16 cellular contexts compared by ENCODE assay signal in the genomic region with DNA sequence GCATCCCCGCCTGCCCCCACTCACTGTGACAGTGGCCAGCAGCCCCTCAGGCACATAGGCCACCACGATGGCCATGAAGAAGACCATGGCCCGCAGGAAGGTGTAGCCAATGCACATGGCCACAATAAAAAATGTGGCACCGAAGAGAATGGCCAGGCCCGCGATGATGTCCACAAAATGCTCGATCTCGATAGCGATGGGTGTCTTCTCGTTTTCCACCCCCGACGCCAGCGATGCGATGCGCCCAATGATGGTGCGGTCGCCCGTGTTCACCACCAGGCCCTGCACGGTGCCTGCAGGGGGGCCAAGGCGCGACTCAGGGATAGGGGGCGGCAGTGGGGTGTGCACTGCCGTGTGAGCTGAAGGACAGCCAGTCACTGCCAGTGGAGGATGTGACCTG. TPM values are rescaled to one million over a fixed set of nuclear protein-coding genes. Genes with fewer than 3 reads are reported as not detected.
DNase-seq lines count a peak whose midpoint lies in the region; ATAC-seq and TF ChIP-seq lines count a peak whose summit lies in the region.
"Had no signal": no experiment of that assay in that cellular context is flagged by ENCODE, and none has a peak within 500 bp of the region (broad histone marks: within the 10 kb centered on the region; RNA-seq: fewer than 3 reads in every experiment).

No MANE protein-coding gene starts in this region.

- no peak for ATAC-seq in activated T-cell treated with anti-CD3 and anti-CD28 coated beads, Interleukin-2, amount 50 U/mL, for 4 hours
- no peak for ATAC-seq in activated naive CD8-positive, alpha-beta T cell treated with anti-CD3 and anti-CD28 coated beads, Interleukin-2, amount 50 U/mL, for 24 hours

- no peaks in the 10 kb centered on the region for H3K9me3 Mint-ChIP-seq in activated T-cell treated with anti-CD3 and anti-CD28 coated beads, Interleukin-2, amount 50 U/mL, for 24 hours
- no peaks in the 10 kb centered on the region for H3K9me3 Mint-ChIP-seq in activated T-cell treated with anti-CD3 and anti-CD28 coated beads, Interleukin-2, amount 50 U/mL, for 4 hours
- H3K9me3 Mint-ChIP-seq in activated naive CD8-positive, alpha-beta T cell treated with anti-CD3 and anti-CD28 coated beads, Interleukin-2, amount 50 U/mL, for 24 hours = no peaks in the 10 kb centered on the region
- H3K9me3 Mint-ChIP-seq in activated naive CD8-positive, alpha-beta T cell treated with anti-CD3 and anti-CD28 coated beads for 36 hours = no peaks in the 10 kb centered on the region
- H3K9me3 Mint-ChIP-seq: CD4-positive, alpha-beta T cell had no signal

- H3K4me1 Mint-ChIP-seq in activated T-cell treated with anti-CD3 and anti-CD28 coated beads, Interleukin-2, amount 50 U/mL, for 24 hours (ENCODE audit: low read depth) = peaks cover 10% of the 10 kb centered on the region
- peaks cover 11% of the 10 kb centered on the region for H3K4me1 Mint-ChIP-seq in activated T-cell treated with anti-CD3 and anti-CD28 coated beads, Interleukin-2, amount 50 U/mL, for 4 hours (ENCODE audit: low read depth)
- H3K4me1 Mint-ChIP-seq in activated naive CD8-positive, alpha-beta T cell treated with anti-CD3 and anti-CD28 coated beads, Interleukin-2, amount 50 U/mL, for 24 hours = peaks cover 5% of the 10 kb centered on the region
- H3K4me1 Mint-ChIP-seq in activated naive CD8-positive, alpha-beta T cell treated with anti-CD3 and anti-CD28 coated beads for 36 hours = peaks cover 3% of the 10 kb centered on the region

- POLR2A ChIA-PET in HEK293T (lab: Yijun Ruan, JAX) = no interaction called here

- H3K27me3 Mint-ChIP-seq in activated T-cell treated with anti-CD3 and anti-CD28 coated beads, Interleukin-2, amount 50 U/mL, for 24 hours = peaks cover 65% of the 10 kb centered on the region
- H3K27me3 Mint-ChIP-seq in activated T-cell treated with anti-CD3 and anti-CD28 coated beads, Interleukin-2, amount 50 U/mL, for 4 hours (ENCODE audit: low read depth) = peaks cover 49% of the 10 kb centered on the region
- H3K27me3 Mint-ChIP-seq in activated naive CD8-positive, alpha-beta T cell treated with anti-CD3 and anti-CD28 coated beads, Interleukin-2, amount 50 U/mL, for 24 hours = peaks cover 46% of the 10 kb centered on the region
- peaks cover 70% of the 10 kb centered on the region for H3K27me3 Mint-ChIP-seq in activated naive CD8-positive, alpha-beta T cell treated with anti-CD3 and anti-CD28 coated beads for 36 hours

- H3K36me3 Mint-ChIP-seq in activated T-cell treated with anti-CD3 and anti-CD28 coated beads, Interleukin-2, amount 50 U/mL, for 24 hours (ENCODE audit: low read depth) = no peaks in the 10 kb centered on the region
- H3K36me3 Mint-ChIP-seq in activated T-cell treated with anti-CD3 and anti-CD28 coated beads, Interleukin-2, amount 50 U/mL, for 4 hours (ENCODE audit: insufficient read depth) = no peaks in the 10 kb centered on the region
- no peaks in the 10 kb centered on the region for H3K36me3 Mint-ChIP-seq in activated naive CD8-positive, alpha-beta T cell treated with anti-CD3 and anti-CD28 coated beads, Interleukin-2, amount 50 U/mL, for 24 hours (ENCODE audit: low read depth)
- H3K36me3 Mint-ChIP-seq in activated naive CD8-positive, alpha-beta T cell treated with anti-CD3 and anti-CD28 coated beads for 36 hours = peaks cover 2% of the 10 kb centered on the region

- no peak overlapping the region for H3K4me3 Mint-ChIP-seq in activated T-cell treated with anti-CD3 and anti-CD28 coated beads, Interleukin-2, amount 50 U/mL, for 24 hours
- no peak overlapping the region for H3K4me3 Mint-ChIP-seq in activated T-cell treated with anti-CD3 and anti-CD28 coated beads, Interleukin-2, amount 50 U/mL, for 4 hours
- no peak overlapping the region for H3K4me3 Mint-ChIP-seq in activated naive CD8-positive, alpha-beta T cell treated with anti-CD3 and anti-CD28 coated beads, Interleukin-2, amount 50 U/mL, for 24 hours
- no peak overlapping the region for H3K4me3 Mint-ChIP-seq in activated naive CD8-positive, alpha-beta T cell treated with anti-CD3 and anti-CD28 coated beads for 36 hours
- H3K4me3 Mint-ChIP-seq: CD4-positive, alpha-beta T cell had no signal

- H3K27ac Mint-ChIP-seq in activated T-cell treated with anti-CD3 and anti-CD28 coated beads, Interleukin-2, amount 50 U/mL, for 24 hours = no peak overlapping the region
- no peak overlapping the region for H3K27ac Mint-ChIP-seq in activated naive CD8-positive, alpha-beta T cell treated with anti-CD3 and anti-CD28 coated beads, Interleukin-2, amount 50 U/mL, for 24 hours
- H3K27ac Mint-ChIP-seq in activated naive CD8-positive, alpha-beta T cell treated with anti-CD3 and anti-CD28 coated beads for 36 hours = no peak overlapping the region
- H3K27ac Mint-ChIP-seq: CD4-positive, alpha-beta T cell; H9 had no signal

- peak; percentile 13 for DNase-seq in activated T-cell treated with anti-CD3 and anti-CD28 coated beads, Interleukin-2, amount 50 U/mL, for 24 hours
- DNase-seq in activated T-cell treated with anti-CD3 and anti-CD28 coated beads, Interleukin-2, amount 50 U/mL, for 4 hours = no peak
- peak; percentile 1 for DNase-seq in HuH-7.5 (ENCODE audit: low spot score)
- peak; percentile 40 for DNase-seq in islet precursor cell
- DNase-seq in retina = peak; percentile 6
- no peak for DNase-seq in HEK293T (ENCODE audit: extremely low spot score)
- DNase-seq in activated naive CD8-positive, alpha-beta T cell treated with anti-CD3 and anti-CD28 coated beads, Interleukin-2, amount 50 U/mL, for 24 hours = no peak
- DNase-seq in activated naive CD8-positive, alpha-beta T cell treated with anti-CD3 and anti-CD28 coated beads for 36 hours = no peak
- DNase-seq: C1 segment of cervical spinal cord; Calu3; CD4-positive, alpha-beta T cell; DMS 273 treated with DMSO at 0.1 percent for 48 hours; GOT3; H9 had no signal

- CTCF ChIA-PET in HEK293T (lab: Yijun Ruan, JAX) = no interaction called here

TF ChIP-seq in HEK293T, 16 proteins besides CTCF, POLR2A, EP300 and RAD21:
- TF ChIP-seq ELF4 (IDR thresholded peaks at IDR 0.05) (no peak), BHLHE40 (IDR thresholded peaks at IDR 0.05; ENCODE audit: borderline replicate concordance) (no peak), CTBP1 (IDR thresholded peaks at IDR 0.05; ENCODE audit: borderline replicate concordance) (no peak), LEF1 (IDR thresholded peaks at IDR 0.05; ENCODE audit: borderline replicate concordance) (no peak), HDGF (IDR thresholded peaks at IDR 0.05; ENCODE audit: borderline replicate concordance) (no peak), PKNOX1 (IDR thresholded peaks at IDR 0.05) (no peak)

RNA-seq across cellular contexts. Expression of gene ATP4A, which starts 3.7 kb away (rescaled TPM):
- total RNA-seq in activated T-cell treated with anti-CD3 and anti-CD28 coated beads, Interleukin-2, amount 50 U/mL, for 4 hours = not detected
- total RNA-seq in activated naive CD8-positive, alpha-beta T cell treated with anti-CD3 and anti-CD28 coated beads for 36 hours = not detected
- total RNA-seq: A673; Calu3; CD4-positive, alpha-beta T cell; G401 had no signal

RNA-seq across cellular contexts. Expression of gene TMEM147, which starts 14.4 kb away (rescaled TPM):
- total RNA-seq in activated T-cell treated with anti-CD3 and anti-CD28 coated beads, Interleukin-2, amount 50 U/mL, for 4 hours = 100 to 1,000 TPM; 111 to 148 (median 115) TPM
- 10 to 100 TPM; 74.4 to 81.6 TPM for total RNA-seq in activated naive CD8-positive, alpha-beta T cell treated with anti-CD3 and anti-CD28 coated beads for 36 hours

RNA-seq across cellular contexts. Expression of gene PMIS2, which starts 26.2 kb away (rescaled TPM):
- total RNA-seq in activated T-cell treated with anti-CD3 and anti-CD28 coated beads, Interleukin-2, amount 50 U/mL, for 4 hours = not detected
- total RNA-seq in activated naive CD8-positive, alpha-beta T cell treated with anti-CD3 and anti-CD28 coated beads for 36 hours = not detected
- total RNA-seq: A673; Calu3; CD4-positive, alpha-beta T cell; G401; H9 had no signal

RNA-seq across cellular contexts. Expression of gene GAPDHS, which starts 26.5 kb away (rescaled TPM):
- not detected for total RNA-seq in activated T-cell treated with anti-CD3 and anti-CD28 coated beads, Interleukin-2, amount 50 U/mL, for 4 hours
- total RNA-seq in activated naive CD8-positive, alpha-beta T cell treated with anti-CD3 and anti-CD28 coated beads for 36 hours = not detected
- total RNA-seq: A673; Calu3; CD4-positive, alpha-beta T cell; G401; H9 had no signal

RNA-seq across cellular contexts. Expression of gene SBSN, which starts 31.7 kb away (rescaled TPM):
- not detected for total RNA-seq in activated T-cell treated with anti-CD3 and anti-CD28 coated beads, Interleukin-2, amount 50 U/mL, for 4 hours
- not detected for total RNA-seq in activated naive CD8-positive, alpha-beta T cell treated with anti-CD3 and anti-CD28 coated beads for 36 hours
- total RNA-seq: A673; Calu3; CD4-positive, alpha-beta T cell; G401 had no signal

Comparison
In these comparisons a context has a peak if more than half of its experiments do, and no peak if none do; other contexts are left out.
1. DNase-seq: peak in activated T-cell treated with anti-CD3 and anti-CD28 coated beads, Interleukin-2, amount 50 U/mL, for 24 hours (single experiment), HuH-7.5 (single experiment), islet precursor cell (single experiment) and retina (single experiment); none in activated T-cell treated with anti-CD3 and anti-CD28 coated beads, Interleukin-2, amount 50 U/mL, for 4 hours (single experiment), HEK293T (single experiment), activated naive CD8-positive, alpha-beta T cell treated with anti-CD3 and anti-CD28 coated beads, Interleukin-2, amount 50 U/mL, for 24 hours (single experiment) and activated naive CD8-positive, alpha-beta T cell treated with anti-CD3 and anti-CD28 coated beads for 36 hours (single experiment).